In genomic region chr9:13705913-13706312, GRCh38 we compare ENCODE assay signal across 15 cellular contexts.
DNase-seq lines count a peak whose midpoint lies in the region; ATAC-seq and TF ChIP-seq lines count a peak whose summit lies in the region.
"Had no signal": no experiment of that assay in that cellular context is flagged by ENCODE, and none has a peak within 500 bp of the region (broad histone marks: within the 10 kb centered on the region; RNA-seq: fewer than 3 reads in every experiment).

No MANE protein-coding gene starts in this region.

- no peaks in the 10 kb centered on the region for H3K4me1 ChIP-seq in body of pancreas
- peaks cover 0 to 29% (median 18%) of the 10 kb centered on the region in 9 donors for H3K4me1 ChIP-seq in heart right ventricle
- H3K4me1 ChIP-seq in psoas muscle: peaks cover 9% of the 10 kb centered on the region
- H3K4me1 ChIP-seq: vagina had no signal

- intact Hi-C loops in body of pancreas (cut with DNase I) (no loop called here), heart right ventricle (cut with DNase I) (loop anchor here in 1 of 10 donors (5.0 kb wide), 1 partner anchor 156 kb away; no protein-coding TSS in a partner anchor), psoas muscle (cut with DNase I) (no loop called here)

- no peak overlapping the region for H3K27ac ChIP-seq in body of pancreas
- peak overlapping the region in 8 of 10 donors; percentile 13 to 65 (median 50) for H3K27ac ChIP-seq in heart right ventricle
- peak overlapping the region; percentile 50 for H3K27ac ChIP-seq in psoas muscle
- H3K27ac ChIP-seq: PC-9, vagina, VCaP had no signal

- peak; percentile 23 for DNase-seq in GM04503 (ENCODE audit: low read depth)
- peak in 3 of 4 donors; percentile 12 to 41 (median 20) for DNase-seq in body of pancreas
- DNase-seq in heart right ventricle: peak in 1 of 2 donors; percentile 55
- peak; percentile 22 to 61 for DNase-seq in psoas muscle
- DNase-seq in NCI-H2029 (lab: John Stamatoyannopoulos, UW): no peak
- no peak for DNase-seq in CD1c-positive myeloid dendritic cell (ENCODE audit: extremely low spot score)
- DNase-seq: activated T-cell treated with anti-CD3 and anti-CD28 coated beads, Interleukin-2, amount 50 U/mL, for 48 hours; CD4-positive, CD25-positive, alpha-beta regulatory T cell; NCI-H1092; occipital lobe; PC-9 had no signal

- no peaks in the 10 kb centered on the region for H3K36me3 ChIP-seq in body of pancreas (replicated peaks in 1 of 2; ENCODE audit: insufficient read depth in 1 of 2, low read depth in 2 of 2)
- H3K36me3 ChIP-seq in heart right ventricle: no peaks in the 10 kb centered on the region
- H3K36me3 ChIP-seq in psoas muscle (ENCODE audit: insufficient read depth in 1 of 2, low read depth in 1 of 2): no peaks in the 10 kb centered on the region
- H3K36me3 ChIP-seq: vagina had no signal

- TF ChIP-seq CTCF in body of pancreas (IDR thresholded peaks at IDR 0.05): no peak
- no peak for TF ChIP-seq CTCF in heart right ventricle (IDR thresholded peaks at IDR 0.05)
- TF ChIP-seq CTCF in psoas muscle (IDR thresholded peaks at IDR 0.05): no peak

- WGBS in body of pancreas, 2 donors: 42 to 44% methylated on average over 6 of the region's 6 CpGs
- 30% methylated on average over 6 of the region's 6 CpGs for WGBS in heart right ventricle, 2 donors
- 14 to 16% (median 15%) methylated on average over 6 of the region's 6 CpGs for WGBS in psoas muscle, 3 donors

- no peaks in the 10 kb centered on the region for H3K9me3 ChIP-seq in body of pancreas
- peaks cover 0 to 12% (median 0%) of the 10 kb centered on the region in 11 donors for H3K9me3 ChIP-seq in heart right ventricle
- H3K9me3 ChIP-seq in psoas muscle: no peaks in the 10 kb centered on the region
- H3K9me3 ChIP-seq: vagina had no signal

- H3K27me3 ChIP-seq in body of pancreas: no peaks in the 10 kb centered on the region
- H3K27me3 ChIP-seq in heart right ventricle: no peaks in the 10 kb centered on the region
- H3K27me3 ChIP-seq in psoas muscle (ENCODE audit: insufficient read depth in 3 of 3, low read length in 2 of 3): no peaks in the 10 kb centered on the region
- H3K27me3 ChIP-seq: vagina had no signal

- TF ChIP-seq POLR2A in body of pancreas (IDR thresholded peaks at IDR 0.05): no peak

- ATAC-seq in body of pancreas: peak; percentile 45
- peak; percentile 85 to 96 (median 91) for ATAC-seq in heart right ventricle
- peak; percentile 98 to 99 (median 98) for ATAC-seq in psoas muscle
- no peak for ATAC-seq in HG03469 (IDR thresholded peaks at IDR 0.05; ENCODE audit: unreplicated experiment)
- no peak for ATAC-seq in HG03432 (IDR thresholded peaks at IDR 0.05; ENCODE audit: unreplicated experiment)

- H3K4me3 ChIP-seq in body of pancreas (no peak overlapping the region), heart right ventricle (no peak overlapping the region), psoas muscle (no peak overlapping the region)
- H3K4me3 ChIP-seq: PC-9, vagina had no signal

Comparison
In these comparisons a context has a peak if more than half of its experiments do, and no peak if none do; other contexts are left out.
1. DNase-seq: peak in GM04503 (single experiment), body of pancreas (3 of 4) and psoas muscle (2 of 2); none in NCI-H2029 (single experiment) and CD1c-positive myeloid dendritic cell (single experiment).
2. ATAC-seq: peak in body of pancreas (single experiment), heart right ventricle (8 of 8) and psoas muscle (4 of 4); none in HG03469 (single experiment) and HG03432 (single experiment).
3. H3K27ac ChIP-seq: peak in heart right ventricle (8 of 10) and psoas muscle (single experiment); none in body of pancreas (0 of 4).